ENCODE assay signal across 21 cellular contexts in genomic region chr3:129025108-129025507, GRCh38. TPM values are rescaled to one million over a fixed set of nuclear protein-coding genes. Genes with fewer than 3 reads are reported as not detected.
A peak's percentile ranks its signal among the peaks of the same experiment; 100 is the strongest.
DNase-seq lines count a peak whose midpoint lies in the region; ATAC-seq, FAIRE-seq and TF ChIP-seq lines count a peak whose summit lies in the region.
"Had no signal": no experiment of that assay in that cellular context is flagged by ENCODE, and none has a peak within 500 bp of the region (broad histone marks: within the 10 kb centered on the region; RNA-seq: fewer than 3 reads in every experiment).

No MANE protein-coding gene starts in this region.

- H3K27ac ChIP-seq in liver (ENCODE audit: low read depth in 1 of 2, low read length in 2 of 2) (peak overlapping the region; percentile 28 to 31), HepG2 (ENCODE audit: extremely low read length, insufficient read depth, low read length) (no peak overlapping the region), gastroesophageal sphincter (peak overlapping the region in 3 of 4 donors; percentile 67 to 81 (median 71)), neural progenitor cell (no peak overlapping the region), PC-3 (ENCODE audit: low read length) (no peak overlapping the region), colonic mucosa (no peak overlapping the region)

- POLR2A ChIA-PET in HepG2 (lab: Yijun Ruan, JAX): no interaction called here
- POLR2A ChIA-PET in PC-3 (lab: Charles Lee; ENCODE audit: unreplicated experiment): no interaction called here

- peaks cover 2% of the 10 kb centered on the region for H3K27me3 Mint-ChIP-seq in neural progenitor cell (ENCODE audit: insufficient read depth, low read depth)
- H3K27me3 Mint-ChIP-seq: stimulated activated naive B cell treated with anti-CD40 and anti-IgM and Interleukin-4, amounts not matched to agents 10 μg/mL and 1 μg/mL and 100 μg/mL, for 72 hours had no signal

- WGBS in liver: 87% methylated on average over 15 of the region's 15 CpGs
- WGBS in HepG2 (ENCODE audit: low lambda C conversion rate): 68% methylated on average over 15 of the region's 15 CpGs
- WGBS in gastroesophageal sphincter (ENCODE audit: low coverage in 1 of 2), 2 donors: 81 to 85% methylated on average over 6 to 13 of the region's 15 CpGs

- H3K9ac ChIP-seq in liver (ENCODE audit: low read depth in 1 of 2, low read length in 2 of 2) (no peak overlapping the region), HepG2 (ENCODE audit: insufficient read depth, low read depth, low read length) (no peak overlapping the region), neural progenitor cell (no peak overlapping the region), PC-3 (ENCODE audit: low read length) (no peak overlapping the region), colonic mucosa (ENCODE audit: low read depth in 2 of 2, low read length in 2 of 2) (peak overlapping the region in 1 of 2 donors; percentile 24)

- TF ChIP-seq POLR2A in HepG2 (IDR thresholded peaks at IDR 0.05; ENCODE audit: insufficient read depth in 1 of 2, low read depth in 2 of 2, low read length in 2 of 2): no peak
- no peak for TF ChIP-seq POLR2A in gastroesophageal sphincter (IDR thresholded peaks at IDR 0.05)

- ATAC-seq in HepG2 (no peak), gastroesophageal sphincter (no peak), HG03039 (IDR thresholded peaks at IDR 0.05; ENCODE audit: unreplicated experiment) (no peak), PC-3 (no peak), GM21825 (IDR thresholded peaks at IDR 0.05; ENCODE audit: unreplicated experiment) (no peak)
- ATAC-seq: activated CD8-positive, alpha-beta memory T cell treated with anti-CD3 and anti-CD28 coated beads, Interleukin-2, amount 10 ng/mL, durations not matched to agents 7 days and 5 days; body of pancreas; HCT116; stimulated activated naive B cell treated with anti-CD40 and anti-IgM and Interleukin-4, amounts not matched to agents 10 μg/mL and 1 μg/mL and 100 μg/mL, for 72 hours; WTC11 had no signal

- H4K20me1 ChIP-seq in HepG2 (ENCODE audit: insufficient read depth, low read length) (no peaks in the 10 kb centered on the region), neural progenitor cell (ENCODE audit: low read depth) (no peaks in the 10 kb centered on the region), PC-3 (ENCODE audit: low read length) (no peaks in the 10 kb centered on the region)

- H3K4me3 ChIP-seq in liver (ENCODE audit: low read depth in 1 of 3, low read length in 3 of 3) (no peak overlapping the region), HepG2 (replicated peaks in 1 of 3; ENCODE audit: insufficient read depth in 1 of 3, low read depth in 2 of 3, low read length in 3 of 3) (no peak overlapping the region), gastroesophageal sphincter (no peak overlapping the region), neural progenitor cell (no peak overlapping the region), PC-3 (ENCODE audit: low read length) (no peak overlapping the region), colonic mucosa (no peak overlapping the region)
- H3K4me3 ChIP-seq: body of pancreas had no signal

- H3F3A ChIP-seq in neural progenitor cell (ENCODE audit: low read depth): peaks cover 2% of the 10 kb centered on the region
- no peaks in the 10 kb centered on the region for H3F3A ChIP-seq in PC-3 (ENCODE audit: low read length, unreplicated experiment)

- H3K4me1 ChIP-seq in liver (ENCODE audit: control insufficient read depth in 4 of 4, insufficient read depth in 4 of 4, low read length in 3 of 4): peaks cover 0 to 8% (median 2%) of the 10 kb centered on the region in 4 donors
- H3K4me1 ChIP-seq in HepG2 (ENCODE audit: insufficient read depth, low read length): peaks cover 14% of the 10 kb centered on the region
- peaks cover 3 to 65% (median 21%) of the 10 kb centered on the region in 3 donors for H3K4me1 ChIP-seq in gastroesophageal sphincter
- peaks cover 5% of the 10 kb centered on the region for H3K4me1 ChIP-seq in neural progenitor cell
- peaks cover 5% of the 10 kb centered on the region; the same call in 1 of the 2 replicates for H3K4me1 ChIP-seq in PC-3 (ENCODE audit: insufficient read depth, low read length)
- no peaks in the 10 kb centered on the region for H3K4me1 ChIP-seq in colonic mucosa

- H3K79me2 ChIP-seq in HepG2 (ENCODE audit: insufficient read depth, low read length): no peaks in the 10 kb centered on the region
- H3K79me2 ChIP-seq in neural progenitor cell (ENCODE audit: low read depth): no peaks in the 10 kb centered on the region
- no peaks in the 10 kb centered on the region for H3K79me2 ChIP-seq in PC-3 (ENCODE audit: low read length)

- H3K4me3 Mint-ChIP-seq in neural progenitor cell: peak overlapping the region; percentile 39
- H3K4me3 Mint-ChIP-seq: activated CD8-positive, alpha-beta memory T cell treated with anti-CD3 and anti-CD28 coated beads, Interleukin-2, amount 10 ng/mL, durations not matched to agents 7 days and 5 days; stimulated activated naive B cell treated with anti-CD40 and anti-IgM and Interleukin-4, amounts not matched to agents 10 μg/mL and 1 μg/mL and 100 μg/mL, for 72 hours; WTC11 had no signal

- H2AFZ ChIP-seq in HepG2 (ENCODE audit: low read length) (no peak overlapping the region), neural progenitor cell (replicated peaks) (no peak overlapping the region), PC-3 (ENCODE audit: low read length) (no peak overlapping the region)

- peaks cover 2% of the 10 kb centered on the region for H3K9me3 Mint-ChIP-seq in neural progenitor cell
- H3K9me3 Mint-ChIP-seq: stimulated activated naive B cell treated with anti-CD40 and anti-IgM and Interleukin-4, amounts not matched to agents 10 μg/mL and 1 μg/mL and 100 μg/mL, for 72 hours had no signal

- TF ChIP-seq EP300 in HepG2 (IDR thresholded peaks at IDR 0.05; ENCODE audit: low read depth in 2 of 2, low read length in 2 of 2): no peak
- no peak for TF ChIP-seq EP300 in HepG2 (CRISPR knock-in tag; IDR thresholded peaks at IDR 0.05; ENCODE audit: borderline replicate concordance)
- TF ChIP-seq EP300 in gastroesophageal sphincter (IDR thresholded peaks at IDR 0.05): no peak

- CTCF ChIA-PET in HepG2 (lab: Yijun Ruan, JAX; ENCODE audit: low intra/inter-chr PET ratio, low total read pairs) (no interaction called here), PC-3 (lab: Charles Lee) (no interaction called here)

- in situ Hi-C loops in HepG2 (cut with HindIII; ENCODE audit: extremely low pct_ligation_motif_present, low pct_unique_long_range_greater_than_20kb): no loop called here

- intact Hi-C loops in HepG2 (cut with micrococcal nuclease; ENCODE audit: unreplicated experiment) (no loop called here), PC-3 (cut with micrococcal nuclease) (no loop called here), colonic mucosa (cut with DNase I) (loop anchor here (10.0 kb wide), 1 partner anchor 60 kb away; no protein-coding TSS in a partner anchor)

- H3K9me3 ChIP-seq in liver (ENCODE audit: control insufficient read depth in 4 of 4, low read length in 3 of 4) (peaks cover 0 to under 1% (median 0%) of the 10 kb centered on the region in 4 donors), HepG2 (ENCODE audit: low read length) (no peaks in the 10 kb centered on the region), gastroesophageal sphincter (no peaks in the 10 kb centered on the region), neural progenitor cell (ENCODE audit: low read depth) (no peaks in the 10 kb centered on the region), PC-3 (ENCODE audit: low read length) (no peaks in the 10 kb centered on the region), colonic mucosa (no peaks in the 10 kb centered on the region)
- H3K9me3 ChIP-seq: body of pancreas had no signal

- H3K27ac Mint-ChIP-seq in neural progenitor cell: peak overlapping the region; percentile 39
- H3K27ac Mint-ChIP-seq: activated CD8-positive, alpha-beta memory T cell treated with anti-CD3 and anti-CD28 coated beads, Interleukin-2, amount 10 ng/mL, durations not matched to agents 7 days and 5 days; stimulated activated naive B cell treated with anti-CD40 and anti-IgM and Interleukin-4, amounts not matched to agents 10 μg/mL and 1 μg/mL and 100 μg/mL, for 72 hours; WTC11 had no signal

- H3K36me3 ChIP-seq in liver (ENCODE audit: control insufficient read depth in 4 of 4, insufficient read depth in 3 of 4, low read depth in 1 of 4, low read length in 3 of 4): no peaks in the 10 kb centered on the region
- no peaks in the 10 kb centered on the region for H3K36me3 ChIP-seq in HepG2 (replicated peaks in 1 of 2; ENCODE audit: control insufficient read depth in 1 of 2, insufficient read depth in 2 of 2, low read length in 2 of 2)
- no peaks in the 10 kb centered on the region for H3K36me3 ChIP-seq in gastroesophageal sphincter
- no peaks in the 10 kb centered on the region for H3K36me3 ChIP-seq in neural progenitor cell
- no peaks in the 10 kb centered on the region for H3K36me3 ChIP-seq in PC-3 (ENCODE audit: low read depth, low read length)
- no peaks in the 10 kb centered on the region for H3K36me3 ChIP-seq in colonic mucosa

- H3K36me3 Mint-ChIP-seq in neural progenitor cell: peaks cover 26% of the 10 kb centered on the region
- H3K36me3 Mint-ChIP-seq: stimulated activated naive B cell treated with anti-CD40 and anti-IgM and Interleukin-4, amounts not matched to agents 10 μg/mL and 1 μg/mL and 100 μg/mL, for 72 hours; WTC11 had no signal

- TF ChIP-seq RAD21 in liver (IDR thresholded peaks at IDR 0.05) (no peak), HepG2 (CRISPR knock-in tag; IDR thresholded peaks at IDR 0.05) (no peak)

- H3K4me1 Mint-ChIP-seq in neural progenitor cell: peaks cover 23% of the 10 kb centered on the region

- no peak overlapping the region for H3K4me2 ChIP-seq in HepG2 (ENCODE audit: low read depth, low read length)
- H3K4me2 ChIP-seq in neural progenitor cell: no peak overlapping the region
- no peak overlapping the region for H3K4me2 ChIP-seq in PC-3 (ENCODE audit: low read length)

- H3K9me2 ChIP-seq in PC-3 (replicated peaks; ENCODE audit: low read length): no peaks in the 10 kb centered on the region

- TF ChIP-seq CTCF in liver (IDR thresholded peaks at IDR 0.05; ENCODE audit: low read depth, low read length, missing input control): no peak
- TF ChIP-seq CTCF in HepG2 (CRISPR knock-in tag; IDR thresholded peaks at IDR 0.05): no peak
- no peak for TF ChIP-seq CTCF in gastroesophageal sphincter (IDR thresholded peaks at IDR 0.05)
- TF ChIP-seq CTCF in neural progenitor cell (IDR thresholded peaks at IDR 0.05): no peak
- TF ChIP-seq CTCF in PC-3 (conservative IDR thresholded peaks at IDR 0.05; ENCODE audit: low read depth, low read length): no peak
- TF ChIP-seq CTCF in colonic mucosa (IDR thresholded peaks at IDR 0.05): no peak

- FAIRE-seq in HepG2 (lab: Jason Lieb, UNC): no peak
- FAIRE-seq: small intestine had no signal

- DNase-seq in HepG2 (ENCODE audit: low spot score): no peak
- no peak for DNase-seq in neural progenitor cell (ENCODE audit: low spot score)
- DNase-seq in PC-3: no peak
- DNase-seq in colonic mucosa: no peak
- DNase-seq: activated CD8-positive, alpha-beta memory T cell treated with anti-CD3 and anti-CD28 coated beads, Interleukin-2, amount 10 ng/mL, durations not matched to agents 7 days and 5 days; activated naive CD4-positive, alpha-beta T cell; body of pancreas; GF-D8; NCI-H2029 treated with DMSO at 0.1 percent for 48 hours; NCI-H526 treated with DMSO at 0.1 percent for 48 hours; small intestine; stimulated activated naive B cell treated with anti-CD40 and anti-IgM and Interleukin-4, amounts not matched to agents 10 μg/mL and 1 μg/mL and 100 μg/mL, for 72 hours; SW 1271 had no signal

- H3K27me3 ChIP-seq in liver (ENCODE audit: control insufficient read depth in 4 of 4, insufficient read depth in 4 of 4, low read length in 3 of 4) (no peaks in the 10 kb centered on the region), HepG2 (ENCODE audit: control insufficient read depth in 1 of 2, insufficient read depth in 2 of 2, low read length in 2 of 2) (peaks cover 0 to 28% of the 10 kb centered on the region in 2 experiments; a peak in 3 of 5 replicates), gastroesophageal sphincter (no peaks in the 10 kb centered on the region), neural progenitor cell (peaks cover 35% of the 10 kb centered on the region), PC-3 (ENCODE audit: low read length) (no peaks in the 10 kb centered on the region), colonic mucosa (no peaks in the 10 kb centered on the region)
- H3K27me3 ChIP-seq: body of pancreas had no signal

- BruUV-seq in HepG2 (replicated peaks; lab: Mats Ljungman, UMichigan): no TSS peak
- BruUV-seq in PC-3 (replicated peaks; lab: Mats Ljungman, UMichigan): no TSS peak

RNA-seq across cellular contexts. Expression of gene EFCC1, which starts 24.0 kb away (rescaled TPM):
- total RNA-seq in liver: 1 to 10 TPM in 1 of 2 donors, under 1 TPM in 1; 0.14 to 1.0 TPM
- polyA plus RNA-seq in liver: under 1 TPM; 0.08 to 0.33 TPM
- not detected in 2 replicates for total RNA-seq in HepG2 (2016; rRNA removed; fragmentation: Illumina TruSeq; extraction: Trizol)
- total RNA-seq in HepG2 (2016; cell fraction: cytosol; rRNA removed; fragmentation: Illumina TruSeq; extraction: Trizol; ENCODE audit: low read depth): not detected in 2 replicates
- total RNA-seq in HepG2 (2016; cell fraction: insoluble cytoplasmic fraction; rRNA removed; fragmentation: Illumina TruSeq; extraction: Trizol): not detected in 2 replicates
- total RNA-seq in HepG2 (2016; cell fraction: membrane; rRNA removed; fragmentation: Illumina TruSeq; extraction: Trizol): not detected in 2 replicates
- not detected in 2 replicates for total RNA-seq in HepG2 (2016; cell fraction: nucleus; rRNA removed; fragmentation: Illumina TruSeq; extraction: Trizol)
- 0.03 TPM in 1 of 2 replicates, not detected in the other for polyA plus RNA-seq in HepG2 (2011; rRNA removed)
- 0.03 TPM in 1 of 2 replicates, not detected in the other for polyA plus RNA-seq in HepG2 (2011; cell fraction: cytosol; rRNA removed)
- 0.08 TPM in 1 of 2 replicates, not detected in the other for polyA plus RNA-seq in HepG2 (2011; cell fraction: nucleus; rRNA removed)
- not detected in 2 replicates for polyA plus RNA-seq in HepG2 (2012)
- polyA plus RNA-seq in HepG2 (2016; cell fraction: cytosol; fragmentation: Illumina TruSeq; extraction: Trizol; ENCODE audit: low read depth): not detected in 2 replicates
- polyA plus RNA-seq in HepG2 (2016; cell fraction: insoluble cytoplasmic fraction; fragmentation: Illumina TruSeq; extraction: Trizol; ENCODE audit: low read depth): not detected in 2 replicates
- not detected in 2 replicates for polyA plus RNA-seq in HepG2 (2016; cell fraction: membrane; fragmentation: Illumina TruSeq; extraction: Trizol; ENCODE audit: low read depth)
- not detected in 2 replicates for polyA plus RNA-seq in HepG2 (2016; cell fraction: nucleus; fragmentation: Illumina TruSeq; extraction: Trizol; ENCODE audit: insufficient read depth, low read depth)
- polyA minus RNA-seq in HepG2 (2011; rRNA and poly(A)+ RNA removed; ENCODE audit: low replicate concordance): not detected in 2 replicates
- not detected in 2 replicates for polyA minus RNA-seq in HepG2 (2011; cell fraction: cytosol; rRNA and poly(A)+ RNA removed)
- polyA minus RNA-seq in HepG2 (2011; cell fraction: nucleus; rRNA and poly(A)+ RNA removed): not detected in 2 replicates
- total RNA-seq in gastroesophageal sphincter: 10 to 100 TPM in 1 of 4 donors, 1 to 10 TPM in 3; 4.8 to 10.3 (median 6.5) TPM
- total RNA-seq in neural progenitor cell (ENCODE audit: low replicate concordance): 1.1 and 1.5 TPM in 2 replicates
- not detected in 2 replicates for total RNA-seq in PC-3 (2014; rRNA removed)
- 1 to 10 TPM; 1.3 to 1.7 TPM for total RNA-seq in colonic mucosa

RNA-seq across cellular contexts. Expression of gene CFAP92, which starts 31.2 kb away (rescaled TPM):
- under 1 TPM; 0.05 to 0.25 TPM for total RNA-seq in liver
- polyA plus RNA-seq in liver: under 1 TPM in 1 of 2 donors, not detected in 1; 0.06 TPM
- 0.45 and 0.46 TPM in 2 replicates for total RNA-seq in HepG2 (2016; rRNA removed; fragmentation: Illumina TruSeq; extraction: Trizol)
- 1.1 and 1.3 TPM in 2 replicates for total RNA-seq in HepG2 (2016; cell fraction: cytosol; rRNA removed; fragmentation: Illumina TruSeq; extraction: Trizol; ENCODE audit: low read depth)
- total RNA-seq in HepG2 (2016; cell fraction: insoluble cytoplasmic fraction; rRNA removed; fragmentation: Illumina TruSeq; extraction: Trizol): 0.13 and 0.54 TPM in 2 replicates
- 1.2 and 1.5 TPM in 2 replicates for total RNA-seq in HepG2 (2016; cell fraction: membrane; rRNA removed; fragmentation: Illumina TruSeq; extraction: Trizol)
- total RNA-seq in HepG2 (2016; cell fraction: nucleus; rRNA removed; fragmentation: Illumina TruSeq; extraction: Trizol): 0.38 TPM in 1 of 2 replicates, not detected in the other
- 0.18 and 0.20 TPM in 2 replicates for polyA plus RNA-seq in HepG2 (2011; rRNA removed)
- 0.13 TPM in 2 replicates for polyA plus RNA-seq in HepG2 (2011; cell fraction: cytosol; rRNA removed)
- 0.09 TPM in 1 of 2 replicates, not detected in the other for polyA plus RNA-seq in HepG2 (2011; cell fraction: nucleus; rRNA removed)
- 0.40 and 0.64 TPM in 2 replicates for polyA plus RNA-seq in HepG2 (2012)
- polyA plus RNA-seq in HepG2 (2016; cell fraction: cytosol; fragmentation: Illumina TruSeq; extraction: Trizol; ENCODE audit: low read depth): 1.2 and 2.4 TPM in 2 replicates
- polyA plus RNA-seq in HepG2 (2016; cell fraction: insoluble cytoplasmic fraction; fragmentation: Illumina TruSeq; extraction: Trizol; ENCODE audit: low read depth): 0.73 and 1.0 TPM in 2 replicates
- 1.4 and 1.6 TPM in 2 replicates for polyA plus RNA-seq in HepG2 (2016; cell fraction: membrane; fragmentation: Illumina TruSeq; extraction: Trizol; ENCODE audit: low read depth)
- 0.68 and 1.4 TPM in 2 replicates for polyA plus RNA-seq in HepG2 (2016; cell fraction: nucleus; fragmentation: Illumina TruSeq; extraction: Trizol; ENCODE audit: insufficient read depth, low read depth)
- polyA minus RNA-seq in HepG2 (2011; rRNA and poly(A)+ RNA removed; ENCODE audit: low replicate concordance): not detected in 2 replicates
- polyA minus RNA-seq in HepG2 (2011; cell fraction: cytosol; rRNA and poly(A)+ RNA removed): 0.09 TPM in 1 of 2 replicates, not detected in the other
- 0.12 TPM in 1 of 2 replicates, not detected in the other for polyA minus RNA-seq in HepG2 (2011; cell fraction: nucleus; rRNA and poly(A)+ RNA removed)
- total RNA-seq in gastroesophageal sphincter: 1 to 10 TPM in 3 of 4 donors, under 1 TPM in 1; 0.96 to 3.3 (median 2.3) TPM
- 5.3 and 5.5 TPM in 2 replicates for total RNA-seq in neural progenitor cell (ENCODE audit: low replicate concordance)
- total RNA-seq in PC-3 (2014; rRNA removed): 0.33 TPM in 1 of 2 replicates, not detected in the other
- 1 to 10 TPM in 1 of 2 donors, under 1 TPM in 1; 0.77 to 1.2 TPM for total RNA-seq in colonic mucosa
- total RNA-seq: body of pancreas, left lobe of liver had no signal

RNA-seq across cellular contexts. Expression of gene GP9, which starts 35.5 kb away (rescaled TPM):
- 10 to 100 TPM in 1 of 2 donors, not detected in 1; 12.0 TPM for total RNA-seq in liver
- under 1 TPM in 1 of 2 donors, not detected in 1; 0.16 TPM for polyA plus RNA-seq in liver
- not detected in 2 replicates for total RNA-seq in HepG2 (2016; rRNA removed; fragmentation: Illumina TruSeq; extraction: Trizol)
- total RNA-seq in HepG2 (2016; cell fraction: cytosol; rRNA removed; fragmentation: Illumina TruSeq; extraction: Trizol; ENCODE audit: low read depth): not detected in 2 replicates
- not detected in 2 replicates for total RNA-seq in HepG2 (2016; cell fraction: insoluble cytoplasmic fraction; rRNA removed; fragmentation: Illumina TruSeq; extraction: Trizol)
- not detected in 2 replicates for total RNA-seq in HepG2 (2016; cell fraction: membrane; rRNA removed; fragmentation: Illumina TruSeq; extraction: Trizol)
- total RNA-seq in HepG2 (2016; cell fraction: nucleus; rRNA removed; fragmentation: Illumina TruSeq; extraction: Trizol): not detected in 2 replicates
- not detected in 2 replicates for polyA plus RNA-seq in HepG2 (2011; rRNA removed)
- not detected in 2 replicates for polyA plus RNA-seq in HepG2 (2011; cell fraction: cytosol; rRNA removed)
- not detected in 2 replicates for polyA plus RNA-seq in HepG2 (2011; cell fraction: nucleus; rRNA removed)
- polyA plus RNA-seq in HepG2 (2012): not detected in 2 replicates
- not detected in 2 replicates for polyA plus RNA-seq in HepG2 (2016; cell fraction: cytosol; fragmentation: Illumina TruSeq; extraction: Trizol; ENCODE audit: low read depth)
- polyA plus RNA-seq in HepG2 (2016; cell fraction: insoluble cytoplasmic fraction; fragmentation: Illumina TruSeq; extraction: Trizol; ENCODE audit: low read depth): not detected in 2 replicates
- polyA plus RNA-seq in HepG2 (2016; cell fraction: membrane; fragmentation: Illumina TruSeq; extraction: Trizol; ENCODE audit: low read depth): not detected in 2 replicates
- polyA plus RNA-seq in HepG2 (2016; cell fraction: nucleus; fragmentation: Illumina TruSeq; extraction: Trizol; ENCODE audit: insufficient read depth, low read depth): not detected in 2 replicates
- not detected in 2 replicates for polyA minus RNA-seq in HepG2 (2011; rRNA and poly(A)+ RNA removed; ENCODE audit: low replicate concordance)
- polyA minus RNA-seq in HepG2 (2011; cell fraction: cytosol; rRNA and poly(A)+ RNA removed): not detected in 2 replicates
- polyA minus RNA-seq in HepG2 (2011; cell fraction: nucleus; rRNA and poly(A)+ RNA removed): not detected in 2 replicates
- not detected for total RNA-seq in gastroesophageal sphincter
- total RNA-seq in neural progenitor cell (ENCODE audit: low replicate concordance): not detected in 2 replicates
- not detected in 2 replicates for total RNA-seq in PC-3 (2014; rRNA removed)
- total RNA-seq in colonic mucosa: under 1 TPM in 1 of 2 donors, not detected in 1; 0.37 TPM
- total RNA-seq: activated CD8-positive, alpha-beta memory T cell treated with anti-CD3 and anti-CD28 coated beads, Interleukin-2, amount 10 ng/mL, durations not matched to agents 7 days and 5 days; body of pancreas; dermis microvascular lymphatic vessel endothelial cell; WTC11 had no signal

Comparison
In these comparisons a context has a peak if more than half of its experiments do, and no peak if none do; other contexts are left out.
1. H3K27ac ChIP-seq: peak in liver (2 of 2) and gastroesophageal sphincter (3 of 4); none in HepG2 (single experiment), neural progenitor cell (single experiment), PC-3 (single experiment) and colonic mucosa (single experiment).